Comparison of ENCODE assay signal across 20 cellular contexts in the genomic region with DNA sequence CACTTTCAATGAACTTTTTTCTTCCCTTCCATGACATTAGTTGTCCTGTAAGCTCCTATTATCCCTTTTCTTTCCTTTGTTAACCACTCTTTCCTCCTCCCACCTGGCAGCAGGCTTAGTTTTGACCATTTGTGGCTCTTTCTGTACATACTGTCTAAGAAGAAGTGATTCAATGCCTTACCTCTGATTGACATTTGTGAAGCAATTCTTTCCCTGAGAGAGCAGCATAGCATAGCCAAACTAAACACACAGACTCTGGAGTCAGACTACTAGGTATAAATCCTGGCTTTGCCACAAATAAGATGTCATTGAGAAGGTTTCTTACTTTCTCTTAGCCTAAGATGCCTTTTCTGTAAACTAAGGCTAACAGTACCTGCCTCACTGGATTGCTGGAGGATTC. TPM values are rescaled to one million over a fixed set of nuclear protein-coding genes. Genes with fewer than 3 reads are reported as not detected.
DNase-seq lines count a peak whose midpoint lies in the region; ATAC-seq, FAIRE-seq and TF ChIP-seq lines count a peak whose summit lies in the region.
"Had no signal": no experiment of that assay in that cellular context is flagged by ENCODE, and none has a peak within 500 bp of the region (broad histone marks: within the 10 kb centered on the region; RNA-seq: fewer than 3 reads in every experiment).

No MANE protein-coding gene starts in this region.

- peaks cover 7% of the 10 kb centered on the region for H3F3A ChIP-seq in neural progenitor cell (ENCODE audit: low read depth)

- peaks cover 16% of the 10 kb centered on the region for H3K36me3 Mint-ChIP-seq in astrocyte (ENCODE audit: low read depth, unreplicated experiment)
- peaks cover 18% of the 10 kb centered on the region for H3K36me3 Mint-ChIP-seq in neural progenitor cell

- H3K4me3 Mint-ChIP-seq in astrocyte (ENCODE audit: unreplicated experiment), result no peak overlapping the region
- H3K4me3 Mint-ChIP-seq in neural progenitor cell, result no peak overlapping the region
- H3K4me3 Mint-ChIP-seq: B cell, CD14-positive monocyte had no signal

- H3K36me3 ChIP-seq in astrocyte (ENCODE audit: insufficient read depth, low read length) (peaks cover 5% of the 10 kb centered on the region), neural progenitor cell (no peaks in the 10 kb centered on the region)

- ATAC-seq in GM18870 (IDR thresholded peaks at IDR 0.05; ENCODE audit: unreplicated experiment), result no peak

- H2AFZ ChIP-seq in astrocyte (ENCODE audit: low read depth, low read length) (no peak overlapping the region), neural progenitor cell (replicated peaks) (no peak overlapping the region)

- H3K9me3 ChIP-seq in astrocyte (ENCODE audit: insufficient read depth, low read depth, low read length), result no peaks in the 10 kb centered on the region
- H3K9me3 ChIP-seq in neural progenitor cell (ENCODE audit: low read depth), result no peaks in the 10 kb centered on the region

- H3K79me2 ChIP-seq in astrocyte (ENCODE audit: insufficient read depth, low read length), result peaks cover 16% of the 10 kb centered on the region
- no peaks in the 10 kb centered on the region for H3K79me2 ChIP-seq in neural progenitor cell (ENCODE audit: low read depth)

- H3K27ac Mint-ChIP-seq in astrocyte (ENCODE audit: unreplicated experiment) (peak overlapping the region; percentile 38), neural progenitor cell (no peak overlapping the region)
- H3K27ac Mint-ChIP-seq: B cell had no signal

- H3K27ac ChIP-seq in astrocyte (ENCODE audit: low read depth, low read length) (no peak overlapping the region), neural progenitor cell (no peak overlapping the region)

- peaks cover 13% of the 10 kb centered on the region for H3K4me1 Mint-ChIP-seq in astrocyte (ENCODE audit: low read depth, unreplicated experiment)
- peaks cover 7% of the 10 kb centered on the region for H3K4me1 Mint-ChIP-seq in neural progenitor cell

- H3K4me1 ChIP-seq in astrocyte (ENCODE audit: insufficient read depth, low read length) (no peaks in the 10 kb centered on the region), neural progenitor cell (no peaks in the 10 kb centered on the region)

- FAIRE-seq in GM12891 (lab: Jason Lieb, UNC), result no peak
- no peak for FAIRE-seq in astrocyte (lab: Jason Lieb, UNC)
- no peak for FAIRE-seq in GM12892 (lab: Jason Lieb, UNC)
- FAIRE-seq: A204.1 had no signal

- DNase-seq in GM12891 (ENCODE audit: insufficient read length, low spot score) (no peak), astrocyte (ENCODE audit: low read depth) (peak; percentile 72), fibroblast of the aortic adventitia (ENCODE audit: low read depth) (peak; percentile 57), neural progenitor cell (ENCODE audit: low spot score) (peak; percentile 11), GM12892 (ENCODE audit: insufficient read length) (no peak), pons (ENCODE audit: low spot score) (no peak)
- DNase-seq in activated CD4-positive, alpha-beta T cell treated with anti-CD3 and anti-CD28 coated beads, Interleukin-2, amount 50 U/mL, for 4 hours, result no peak
- DNase-seq: EL, GF-D8, KBM-7, NCI-H1092 treated with DMSO at 0.1 percent for 48 hours, NCI-H1436 treated with DMSO at 0.1 percent for 48 hours, NCI-H1930, NCI-H2227 treated with DMSO at 0.1 percent for 48 hours, NCI-H510A, NCI-H748 treated with DMSO at 0.1 percent for 48 hours had no signal

- H3K27me3 Mint-ChIP-seq in astrocyte (ENCODE audit: low read depth, unreplicated experiment), result no peaks in the 10 kb centered on the region
- H3K27me3 Mint-ChIP-seq in neural progenitor cell (ENCODE audit: insufficient read depth, low read depth), result no peaks in the 10 kb centered on the region
- H3K27me3 Mint-ChIP-seq: B cell had no signal

- TF ChIP-seq CTCF in astrocyte (IDR thresholded peaks at IDR 0.05; ENCODE audit: insufficient read depth, low read depth, low read length), result no peak
- no peak for TF ChIP-seq CTCF in fibroblast of the aortic adventitia (IDR thresholded peaks at IDR 0.05; ENCODE audit: insufficient read depth, low read length)
- TF ChIP-seq CTCF in neural progenitor cell (IDR thresholded peaks at IDR 0.05), result no peak

- H3K4me2 ChIP-seq in astrocyte (ENCODE audit: low read length) (no peak overlapping the region), neural progenitor cell (peak overlapping the region; percentile 13)

- TF ChIP-seq POLR2A in GM12891 (IDR thresholded peaks at IDR 0.05; ENCODE audit: low read depth, low read length), result no peak
- no peak for TF ChIP-seq POLR2A in GM12892 (IDR thresholded peaks at IDR 0.05; ENCODE audit: low read depth, low read length)

- H3K27me3 ChIP-seq in astrocyte (ENCODE audit: insufficient read depth, low read length) (no peaks in the 10 kb centered on the region), neural progenitor cell (no peaks in the 10 kb centered on the region)

- H3K4me3 ChIP-seq in astrocyte (ENCODE audit: insufficient read depth, low read depth, low read length), result no peak overlapping the region
- H3K4me3 ChIP-seq in fibroblast of the aortic adventitia (ENCODE audit: low read depth, low read length), result no peak overlapping the region
- H3K4me3 ChIP-seq in neural progenitor cell, result no peak overlapping the region

- no peak overlapping the region for H3K9ac ChIP-seq in astrocyte (ENCODE audit: low read length)
- no peak overlapping the region for H3K9ac ChIP-seq in neural progenitor cell

- peaks cover 17% of the 10 kb centered on the region for H3K9me3 Mint-ChIP-seq in astrocyte (ENCODE audit: unreplicated experiment)
- H3K9me3 Mint-ChIP-seq in neural progenitor cell, result peaks cover 28% of the 10 kb centered on the region

- H4K20me1 ChIP-seq in astrocyte (ENCODE audit: insufficient read depth, low read length) (no peaks in the 10 kb centered on the region), neural progenitor cell (ENCODE audit: low read depth) (no peaks in the 10 kb centered on the region)

TF ChIP-seq in GM12891, 5 proteins besides CTCF, POLR2A, EP300 and RAD21:
- TF ChIP-seq SPI1 (IDR thresholded peaks at IDR 0.05; ENCODE audit: low read depth, low read length), result no peak
- no peak for TF ChIP-seq PAX5 (IDR thresholded peaks at IDR 0.05; ENCODE audit: insufficient read depth, low read length, severe bottlenecking)
- 0 out of 2 replicates have a peak, but pooled peaks have one; percentile 11 for TF ChIP-seq POLR2AphosphoS5 (IDR thresholded peaks at IDR 0.05; ENCODE audit: low read depth, low read length)
- no peak for TF ChIP-seq POU2F2 (IDR thresholded peaks at IDR 0.05; ENCODE audit: low read depth, low read length)
- no peak for TF ChIP-seq TAF1 (IDR thresholded peaks at IDR 0.05; ENCODE audit: low read depth, low read length)

RNA-seq across cellular contexts. Expression of a gene that starts 49.0 kb away (rescaled TPM):
- 12.4 TPM for polyA plus RNA-seq in GM12891 (2012; ENCODE audit: low read depth, missing spikeins)
- total RNA-seq in astrocyte (40.4 and 48.1 TPM in 2 replicates), fibroblast of the aortic adventitia (ENCODE audit: low replicate concordance) (326 and 493 TPM in 2 replicates), neural progenitor cell (ENCODE audit: low replicate concordance) (5.0 and 5.7 TPM in 2 replicates)
- 33.9 TPM for polyA plus RNA-seq in GM12892 (2012; ENCODE audit: missing spikeins)

Comparison
In these comparisons a context has a peak if more than half of its experiments do, and no peak if none do; other contexts are left out.
1. DNase-seq: peak in astrocyte (single experiment), fibroblast of the aortic adventitia (single experiment) and neural progenitor cell (single experiment); none in GM12891 (single experiment), GM12892 (single experiment), activated CD4-positive, alpha-beta T cell treated with anti-CD3 and anti-CD28 coated beads, Interleukin-2, amount 50 U/mL, for 4 hours (0 of 2) and pons (single experiment).